In genomic region chrX:40589606-40590321, GRCh38 we compare ENCODE assay signal across 12 cellular contexts. TPM values are rescaled to one million over a fixed set of nuclear protein-coding genes. Genes with fewer than 3 reads are reported as not detected.
DNase-seq lines count a peak whose midpoint lies in the region; ATAC-seq, FAIRE-seq and TF ChIP-seq lines count a peak whose summit lies in the region.
"Not testable (repeated sequence)": the region's sequence is repeated elsewhere in the genome, so short reads cannot be mapped to it uniquely, and the experiment has no call there.
"Had no signal": no experiment of that assay in that cellular context is flagged by ENCODE, and none has a peak within 500 bp of the region (broad histone marks: within the 10 kb centered on the region; RNA-seq: fewer than 3 reads in every experiment).

No MANE protein-coding gene starts in this region.

- CTCF ChIA-PET in activated CD4-positive, alpha-beta T cell treated with anti-CD3 and anti-CD28 coated beads, Interleukin-2, amount 10 ng/mL, durations not matched to agents 7 days and 5 days (lab: Charles Lee): interaction anchor here (0.6 to 1.5 kb wide), 5 partner anchors 46 to 572 kb away, joined by 3 to 6 read pairs (median 3); no protein-coding TSS in a partner anchor
- CTCF ChIA-PET in activated naive CD4-positive, alpha-beta T cell treated with anti-CD3 and anti-CD28 coated beads, Interleukin-2, amount 10 ng/mL, durations not matched to agents 7 days and 5 days (lab: Charles Lee): interaction anchor here (0.7 to 0.9 kb wide), 2 partner anchors 46 to 47 kb away, joined by 3 to 4 read pairs; no protein-coding TSS in a partner anchor
- CTCF ChIA-PET in GM12878 (lab: Yijun Ruan, JAX): interaction anchor here (1.1 to 2.7 kb wide), 2 partner anchors 42 to 45 kb away, joined by 3 to 12 read pairs; no protein-coding TSS in a partner anchor

- POLR2A ChIA-PET in activated CD4-positive, alpha-beta T cell treated with anti-CD3 and anti-CD28 coated beads, Interleukin-2, amount 10 ng/mL, durations not matched to agents 7 days and 5 days (lab: Charles Lee): interaction anchor here (0.5 to 0.6 kb wide), 2 partner anchors 727 to 753 kb away, joined by 3 to 5 read pairs; no protein-coding TSS in a partner anchor
- POLR2A ChIA-PET in GM12878 (lab: Charles Lee): not testable (repeated sequence)

- not testable (repeated sequence) for H3K79me2 ChIP-seq in GM12878 (ENCODE audit: control insufficient read depth, insufficient read depth, low read length)

- H3K9me3 Mint-ChIP-seq in T-helper 1 cell treated with Interleukin-12 subunit alpha and Interleukin-12 subunit beta and Interleukin-4 antibody, amounts not matched to agents 30 μg/mL and 1 μg/mL, for 36 hours; activated CD4-positive, alpha-beta T cell treated with anti-CD3 and anti-CD28 coated beads, Interleukin-2, amount 10 ng/mL, durations not matched to agents 7 days and 5 days; activated T-cell treated with anti-CD3 and anti-CD28 coated beads, Interleukin-2, amount 50 U/mL, for 24 hours; activated naive CD4-positive, alpha-beta T cell treated with anti-CD3 and anti-CD28 coated beads, Interleukin-2, amount 10 ng/mL, durations not matched to agents 7 days and 5 days; stimulated activated naive CD8-positive, alpha-beta T cell treated with anti-CD3 and anti-CD28 coated beads, Interleukin-15, amount 100 ng/mL, for 72 hours: not testable (repeated sequence)

- not testable (repeated sequence) for ATAC-seq in GM12878
- ATAC-seq in stimulated activated naive CD8-positive, alpha-beta T cell treated with anti-CD3 and anti-CD28 coated beads, Interleukin-15, amount 100 ng/mL, for 72 hours: peak; percentile 99

- TF ChIP-seq EP300 in GM12878 (IDR thresholded peaks at IDR 0.05; ENCODE audit: borderline replicate concordance in 1 of 2, control insufficient read depth in 1 of 2, low read depth in 2 of 2, low read length in 2 of 2): not testable (repeated sequence)

- H3K27ac ChIP-seq in GM12878 (ENCODE audit: control insufficient read depth, insufficient read depth): not testable (repeated sequence)

- RAD21 ChIA-PET in GM12878 (lab: Charles Lee; ENCODE audit: unreplicated experiment): not testable (repeated sequence)

- peak; percentile 7 for DNase-seq in GM10266 (ENCODE audit: extremely low spot score)
- peak; percentile 39 for DNase-seq in activated CD4-positive, alpha-beta T cell treated with anti-CD3 and anti-CD28 coated beads, Interleukin-2, amount 10 ng/mL, durations not matched to agents 7 days and 5 days
- DNase-seq in activated T-cell treated with anti-CD3 and anti-CD28 coated beads, Interleukin-2, amount 50 U/mL, for 24 hours: peak; percentile 37
- DNase-seq in activated naive CD4-positive, alpha-beta T cell treated with anti-CD3 and anti-CD28 coated beads, Interleukin-2, amount 10 ng/mL, durations not matched to agents 7 days and 5 days: peak; percentile 38
- DNase-seq in GM12878 (ENCODE audit: low read depth, low spot score): not testable (repeated sequence)
- peak; percentile 46 for DNase-seq in stimulated activated CD4-positive, alpha-beta T cell treated with anti-CD3 and anti-CD28 coated beads, Interleukin-15, amount 100 ng/mL, for 24 hours
- peak; percentile 17 to 43 for DNase-seq in stimulated activated naive CD8-positive, alpha-beta T cell treated with anti-CD3 and anti-CD28 coated beads, Interleukin-15, amount 100 ng/mL, for 72 hours

- H3K27me3 ChIP-seq in GM12878 (replicated peaks in 1 of 2; ENCODE audit: control insufficient read depth in 2 of 2, insufficient read depth in 2 of 2, low read length in 1 of 2): not testable (repeated sequence)

- peaks cover 16% of the 10 kb centered on the region for H3K4me1 Mint-ChIP-seq in T-helper 1 cell treated with Interleukin-12 subunit alpha and Interleukin-12 subunit beta and Interleukin-4 antibody, amounts not matched to agents 30 μg/mL and 1 μg/mL, for 36 hours (ENCODE audit: low read depth)
- H3K4me1 Mint-ChIP-seq in activated CD4-positive, alpha-beta T cell treated with anti-CD3 and anti-CD28 coated beads, Interleukin-2, amount 10 ng/mL, durations not matched to agents 7 days and 5 days: peaks cover 37% of the 10 kb centered on the region
- peaks cover 48% of the 10 kb centered on the region for H3K4me1 Mint-ChIP-seq in activated T-cell treated with anti-CD3 and anti-CD28 coated beads, Interleukin-2, amount 50 U/mL, for 24 hours (ENCODE audit: low read depth)
- H3K4me1 Mint-ChIP-seq in activated naive CD4-positive, alpha-beta T cell treated with anti-CD3 and anti-CD28 coated beads, Interleukin-2, amount 10 ng/mL, durations not matched to agents 7 days and 5 days: peaks cover 36% of the 10 kb centered on the region
- peaks cover 41% of the 10 kb centered on the region for H3K4me1 Mint-ChIP-seq in stimulated activated naive CD8-positive, alpha-beta T cell treated with anti-CD3 and anti-CD28 coated beads, Interleukin-15, amount 100 ng/mL, for 72 hours

- intact Hi-C loops in GM12878 (cut with micrococcal nuclease; ENCODE audit: unreplicated experiment): not testable (repeated sequence)

- not testable (repeated sequence) for H4K20me1 ChIP-seq in GM12878 (ENCODE audit: control insufficient read depth, insufficient read depth)

- H3K36me3 Mint-ChIP-seq in T-helper 1 cell treated with Interleukin-12 subunit alpha and Interleukin-12 subunit beta and Interleukin-4 antibody, amounts not matched to agents 30 μg/mL and 1 μg/mL, for 36 hours (ENCODE audit: low read depth): peaks cover 12% of the 10 kb centered on the region
- peaks cover 24% of the 10 kb centered on the region for H3K36me3 Mint-ChIP-seq in activated CD4-positive, alpha-beta T cell treated with anti-CD3 and anti-CD28 coated beads, Interleukin-2, amount 10 ng/mL, durations not matched to agents 7 days and 5 days (ENCODE audit: low read depth)
- peaks cover 38% of the 10 kb centered on the region for H3K36me3 Mint-ChIP-seq in activated T-cell treated with anti-CD3 and anti-CD28 coated beads, Interleukin-2, amount 50 U/mL, for 24 hours (ENCODE audit: low read depth)
- peaks cover 21% of the 10 kb centered on the region for H3K36me3 Mint-ChIP-seq in activated naive CD4-positive, alpha-beta T cell treated with anti-CD3 and anti-CD28 coated beads, Interleukin-2, amount 10 ng/mL, durations not matched to agents 7 days and 5 days

- in situ Hi-C loops in GM12878 (cut with MboI): not testable (repeated sequence)

- not testable (repeated sequence) for H3K9me3 ChIP-seq in GM12878 (replicated peaks; ENCODE audit: control insufficient read depth, insufficient read depth, low read length)

- H3K4me2 ChIP-seq in GM12878 (ENCODE audit: control insufficient read depth, insufficient read depth): not testable (repeated sequence)

- H3K36me3 ChIP-seq in GM12878 (ENCODE audit: control insufficient read depth in 2 of 2, insufficient read depth in 2 of 2, low read length in 1 of 2): not testable (repeated sequence)

- H3K27ac Mint-ChIP-seq in T-helper 1 cell treated with Interleukin-12 subunit alpha and Interleukin-12 subunit beta and Interleukin-4 antibody, amounts not matched to agents 30 μg/mL and 1 μg/mL, for 36 hours: peak overlapping the region; percentile 70
- H3K27ac Mint-ChIP-seq in activated CD4-positive, alpha-beta T cell treated with anti-CD3 and anti-CD28 coated beads, Interleukin-2, amount 10 ng/mL, durations not matched to agents 7 days and 5 days: peak overlapping the region; percentile 82
- peak overlapping the region; percentile 88 for H3K27ac Mint-ChIP-seq in activated T-cell treated with anti-CD3 and anti-CD28 coated beads, Interleukin-2, amount 50 U/mL, for 24 hours
- peak overlapping the region; percentile 25 for H3K27ac Mint-ChIP-seq in activated naive CD4-positive, alpha-beta T cell treated with anti-CD3 and anti-CD28 coated beads, Interleukin-2, amount 10 ng/mL, durations not matched to agents 7 days and 5 days
- H3K27ac Mint-ChIP-seq in stimulated activated naive CD8-positive, alpha-beta T cell treated with anti-CD3 and anti-CD28 coated beads, Interleukin-15, amount 100 ng/mL, for 72 hours: not testable (repeated sequence)

- not testable (repeated sequence) for TF ChIP-seq CTCF in GM10266 (IDR thresholded peaks at IDR 0.05; ENCODE audit: control insufficient read depth, insufficient read depth, low read depth, missing control alignments); GM12878 (IDR thresholded peaks at IDR 0.05 in 2 of 3, conservative IDR thresholded peaks at IDR 0.05 in 1 of 3; ENCODE audit: control insufficient read depth in 2 of 3, extremely low read depth in 1 of 3, insufficient read depth in 1 of 3, low read depth in 3 of 3, low read length in 3 of 3)

- not testable (repeated sequence) for H3K4me3 ChIP-seq in GM12878

- not testable (repeated sequence) for H3K9ac ChIP-seq in GM12878 (ENCODE audit: control insufficient read depth, insufficient read depth, low read length)

- SMC1A ChIA-PET in GM12878 (lab: Charles Lee; ENCODE audit: uncharacterized antibody, unreplicated experiment): interaction anchor here (0.7 to 1.1 kb wide), 2 partner anchors 61 to 454 kb away, joined by 3 read pairs; no protein-coding TSS in a partner anchor

- H2AFZ ChIP-seq in GM12878 (ENCODE audit: control insufficient read depth, low read depth, low read length): not testable (repeated sequence)

- peak; percentile 56 for FAIRE-seq in GM12878 (lab: Jason Lieb, UNC)

- not testable (repeated sequence) for H3K27me3 Mint-ChIP-seq in T-helper 1 cell treated with Interleukin-12 subunit alpha and Interleukin-12 subunit beta and Interleukin-4 antibody, amounts not matched to agents 30 μg/mL and 1 μg/mL, for 36 hours (ENCODE audit: low read depth); activated CD4-positive, alpha-beta T cell treated with anti-CD3 and anti-CD28 coated beads, Interleukin-2, amount 10 ng/mL, durations not matched to agents 7 days and 5 days; activated naive CD4-positive, alpha-beta T cell treated with anti-CD3 and anti-CD28 coated beads, Interleukin-2, amount 10 ng/mL, durations not matched to agents 7 days and 5 days; stimulated activated naive CD8-positive, alpha-beta T cell treated with anti-CD3 and anti-CD28 coated beads, Interleukin-15, amount 100 ng/mL, for 72 hours
- peaks cover 49% of the 10 kb centered on the region for H3K27me3 Mint-ChIP-seq in activated T-cell treated with anti-CD3 and anti-CD28 coated beads, Interleukin-2, amount 50 U/mL, for 24 hours

- not testable (repeated sequence) for BruUV-seq in GM12878 (replicated peaks; lab: Mats Ljungman, UMichigan)

- H3K4me1 ChIP-seq in GM12878 (ENCODE audit: control insufficient read depth, insufficient read depth, low read length): not testable (repeated sequence)

- not testable (repeated sequence) for TF ChIP-seq RAD21 in GM12878 (IDR thresholded peaks at IDR 0.05; ENCODE audit: insufficient read depth, low read depth, low read length)

- 36% methylated on average over 6 of the region's 6 CpGs for WGBS in GM12878 (ENCODE audit: insufficient coverage, insufficient replicate concordance, low lambda C conversion rate, missing lambda C conversion rate)

- not testable (repeated sequence) for H3K4me3 Mint-ChIP-seq in T-helper 1 cell treated with Interleukin-12 subunit alpha and Interleukin-12 subunit beta and Interleukin-4 antibody, amounts not matched to agents 30 μg/mL and 1 μg/mL, for 36 hours; activated T-cell treated with anti-CD3 and anti-CD28 coated beads, Interleukin-2, amount 50 U/mL, for 24 hours; activated naive CD4-positive, alpha-beta T cell treated with anti-CD3 and anti-CD28 coated beads, Interleukin-2, amount 10 ng/mL, durations not matched to agents 7 days and 5 days
- peak overlapping the region; percentile 40 for H3K4me3 Mint-ChIP-seq in activated CD4-positive, alpha-beta T cell treated with anti-CD3 and anti-CD28 coated beads, Interleukin-2, amount 10 ng/mL, durations not matched to agents 7 days and 5 days
- peak overlapping the region; percentile 11 to 42 for H3K4me3 Mint-ChIP-seq in stimulated activated naive CD8-positive, alpha-beta T cell treated with anti-CD3 and anti-CD28 coated beads, Interleukin-15, amount 100 ng/mL, for 72 hours

- not testable (repeated sequence) for TF ChIP-seq POLR2A in GM12878 (IDR thresholded peaks at IDR 0.05; ENCODE audit: low read depth, low read length)

RNA-seq across cellular contexts. Expression of gene ATP6AP2, which starts 9.0 kb away (rescaled TPM):
- 10 to 100 TPM; 72.3 to 76.5 TPM for total RNA-seq in activated CD4-positive, alpha-beta T cell treated with anti-CD3 and anti-CD28 coated beads, Interleukin-2, amount 10 ng/mL, durations not matched to agents 7 days and 5 days
- 85.4 and 87.3 TPM in 2 replicates for total RNA-seq in GM12878 (2013; cell fraction: nucleolus; rRNA removed)
- total RNA-seq in GM12878 (2014; rRNA removed) (36.3 and 46.0 TPM in 2 replicates), GM12878 (2014; rRNA removed; fragmentation: Illumina TruSeq; extraction: Trizol) (47.4 and 50.0 TPM in 2 replicates), GM12878 (2021) (52.4 and 59.4 TPM in 2 replicates)
- 29.3 TPM for polyA plus RNA-seq in GM12878 (2011; ENCODE audit: low read depth)
- polyA plus RNA-seq in GM12878 (2011; rRNA removed) (132 and 141 TPM in 2 replicates), GM12878 (2014; fragmentation: Illumina TruSeq; extraction: Trizol) (88.1 and 94.4 TPM in 2 replicates), GM12878 (2014; fragmentation: Nextera tagmentation; extraction: Ambion mirVana) (10 to 100 TPM; 45.5 to 59.5 TPM), GM12878 (2014; rRNA removed) (35.3 and 42.5 TPM in 2 replicates), GM12878 (2016; fragmentation: Nextera tagmentation; extraction: Ambion mirVana) (100 to 1,000 TPM; 121 to 130 TPM)
- polyA plus RNA-seq in GM12878 (2011; cell fraction: cytosol; rRNA removed): 63.6 and 65.6 TPM in 2 replicates
- 32.0 and 47.3 TPM in 2 replicates for polyA plus RNA-seq in GM12878 (2011; cell fraction: nucleus; rRNA removed)
- 46.0 and 49.0 TPM in 2 replicates for polyA plus RNA-seq in GM12878 (2012)
- 72.2 and 97.9 TPM in 2 replicates for polyA minus RNA-seq in GM12878 (2011; rRNA and poly(A)+ RNA removed)
- polyA minus RNA-seq in GM12878 (2011; cell fraction: cytosol; rRNA and poly(A)+ RNA removed): 31.7 and 33.9 TPM in 2 replicates
- 17.2 and 26.7 TPM in 2 replicates for polyA minus RNA-seq in GM12878 (2011; cell fraction: nucleus; rRNA and poly(A)+ RNA removed)

RNA-seq across cellular contexts. Expression of gene MPC1L, which starts 33.5 kb away (rescaled TPM):
- total RNA-seq in activated CD4-positive, alpha-beta T cell treated with anti-CD3 and anti-CD28 coated beads, Interleukin-2, amount 10 ng/mL, durations not matched to agents 7 days and 5 days: not detected
- not detected in 2 replicates for total RNA-seq in GM12878 (2013; cell fraction: nucleolus; rRNA removed)
- total RNA-seq in GM12878 (2014; rRNA removed) (not detected in 2 replicates), GM12878 (2014; rRNA removed; fragmentation: Illumina TruSeq; extraction: Trizol) (not detected in 2 replicates), GM12878 (2021) (not detected in 2 replicates)
- polyA plus RNA-seq in GM12878 (2011; ENCODE audit: low read depth): not detected
- polyA plus RNA-seq in GM12878 (2011; rRNA removed) (not detected in 2 replicates), GM12878 (2014; fragmentation: Illumina TruSeq; extraction: Trizol) (not detected in 2 replicates), GM12878 (2014; fragmentation: Nextera tagmentation; extraction: Ambion mirVana) (not detected), GM12878 (2014; rRNA removed) (not detected in 2 replicates), GM12878 (2016; fragmentation: Nextera tagmentation; extraction: Ambion mirVana) (not detected)
- not detected in 2 replicates for polyA plus RNA-seq in GM12878 (2011; cell fraction: cytosol; rRNA removed)
- polyA plus RNA-seq in GM12878 (2011; cell fraction: nucleus; rRNA removed): not detected in 2 replicates
- polyA plus RNA-seq in GM12878 (2012): not detected in 2 replicates
- not detected in 2 replicates for polyA minus RNA-seq in GM12878 (2011; rRNA and poly(A)+ RNA removed)
- polyA minus RNA-seq in GM12878 (2011; cell fraction: cytosol; rRNA and poly(A)+ RNA removed): not detected in 2 replicates
- polyA minus RNA-seq in GM12878 (2011; cell fraction: nucleus; rRNA and poly(A)+ RNA removed): not detected in 2 replicates
- total RNA-seq: Calu3, HT-29, NCI-H460, RPMI7951 had no signal

RNA-seq across cellular contexts. Expression of gene CXorf38, which starts 57.6 kb away (rescaled TPM):
- total RNA-seq in activated CD4-positive, alpha-beta T cell treated with anti-CD3 and anti-CD28 coated beads, Interleukin-2, amount 10 ng/mL, durations not matched to agents 7 days and 5 days: 10 to 100 TPM; 19.5 to 19.8 TPM
- total RNA-seq in GM12878 (2013; cell fraction: nucleolus; rRNA removed): 36.5 and 38.1 TPM in 2 replicates
- total RNA-seq in GM12878 (2014; rRNA removed) (20.1 and 20.4 TPM in 2 replicates), GM12878 (2014; rRNA removed; fragmentation: Illumina TruSeq; extraction: Trizol) (19.9 and 21.3 TPM in 2 replicates), GM12878 (2021) (16.8 and 17.6 TPM in 2 replicates)
- polyA plus RNA-seq in GM12878 (2011; ENCODE audit: low read depth): 10.4 TPM
- polyA plus RNA-seq in GM12878 (2011; rRNA removed) (50.1 and 64.5 TPM in 2 replicates), GM12878 (2014; fragmentation: Illumina TruSeq; extraction: Trizol) (20.5 and 21.4 TPM in 2 replicates), GM12878 (2014; fragmentation: Nextera tagmentation; extraction: Ambion mirVana) (1 to 10 TPM; 2.2 to 6.0 TPM), GM12878 (2014; rRNA removed) (18.7 and 20.9 TPM in 2 replicates), GM12878 (2016; fragmentation: Nextera tagmentation; extraction: Ambion mirVana) (10 to 100 TPM; 14.2 to 14.4 TPM)
- polyA plus RNA-seq in GM12878 (2011; cell fraction: cytosol; rRNA removed): 35.2 and 35.6 TPM in 2 replicates
- 17.0 and 19.6 TPM in 2 replicates for polyA plus RNA-seq in GM12878 (2011; cell fraction: nucleus; rRNA removed)
- polyA plus RNA-seq in GM12878 (2012): 11.8 and 19.8 TPM in 2 replicates
- 27.7 and 28.0 TPM in 2 replicates for polyA minus RNA-seq in GM12878 (2011; rRNA and poly(A)+ RNA removed)
- polyA minus RNA-seq in GM12878 (2011; cell fraction: cytosol; rRNA and poly(A)+ RNA removed): 11.4 and 11.6 TPM in 2 replicates
- polyA minus RNA-seq in GM12878 (2011; cell fraction: nucleus; rRNA and poly(A)+ RNA removed): 10.2 and 15.0 TPM in 2 replicates
